ENCODE assay signal across 8 cellular contexts in genomic region chr10:114631678-114632417, GRCh38. TPM values are rescaled to one million over a fixed set of nuclear protein-coding genes. Genes with fewer than 3 reads are reported as not detected.
DNase-seq lines count a peak whose midpoint lies in the region; ATAC-seq and TF ChIP-seq lines count a peak whose summit lies in the region.

No MANE protein-coding gene starts in this region.

- no peaks in the 10 kb centered on the region for H3K36me3 ChIP-seq in thymus (ENCODE audit: control insufficient read depth, insufficient read depth)

- POLR2A ChIA-PET in CD4-positive, alpha-beta T cell (lab: Charles Lee), result interaction anchor here (0.7 kb wide), 1 partner anchor 106 kb away, joined by 4 read pairs; no protein-coding TSS in a partner anchor

- H3K36me3 Mint-ChIP-seq in CD4-positive, alpha-beta T cell (ENCODE audit: low read depth), result no peaks in the 10 kb centered on the region
- H3K36me3 Mint-ChIP-seq in endothelial cell (ENCODE audit: low read depth, unreplicated experiment), result no peaks in the 10 kb centered on the region

- intact Hi-C loops in CD4-positive, alpha-beta T cell (cut with DNase I, micrococcal nuclease), result loop anchor here in 1 of 2 experiments (2.0 kb wide), 1 partner anchor 27 kb away; no protein-coding TSS in a partner anchor

- H3K4me3 ChIP-seq in thymus (ENCODE audit: low read length), result peak overlapping the region; percentile 44

- no peak overlapping the region for H3K27ac Mint-ChIP-seq in CD4-positive, alpha-beta T cell
- H3K27ac Mint-ChIP-seq in endothelial cell (ENCODE audit: unreplicated experiment), result peak overlapping the region; percentile 1

- peaks cover 7% of the 10 kb centered on the region for H3K4me1 ChIP-seq in thymus (ENCODE audit: control insufficient read depth, insufficient read depth, low read length)

- DNase-seq in CD4-positive, alpha-beta T cell, result peak in 4 of 10 experiments; percentile 0 to 18 (median 4)
- DNase-seq in activated CD4-positive, alpha-beta T cell treated with anti-CD3 and anti-CD28 coated beads for 48 hours, result peak; percentile 27
- DNase-seq in endothelial cell (ENCODE audit: low spot score) (peak; percentile 43), mucosa of gallbladder (ENCODE audit: low spot score) (peak; percentile 84), HuH-7.5 (ENCODE audit: low spot score) (no peak)

- no peak overlapping the region for H3K27ac ChIP-seq in CD4-positive, alpha-beta T cell (ENCODE audit: low read depth, low read length)
- no peak overlapping the region for H3K27ac ChIP-seq in thymus (ENCODE audit: low read depth)

- ATAC-seq in CD4-positive, alpha-beta T cell (ENCODE audit: poor library complexity), result peak; percentile 72
- peak; percentile 64 for ATAC-seq in GM19372 (IDR thresholded peaks at IDR 0.05; ENCODE audit: low read depth, unreplicated experiment)
- peak; percentile 65 for ATAC-seq in HG03442 (IDR thresholded peaks at IDR 0.05; ENCODE audit: unreplicated experiment)

- H3K27me3 ChIP-seq in CD4-positive, alpha-beta T cell (ENCODE audit: control insufficient read depth, insufficient read depth, low read length), result peaks cover 29% of the 10 kb centered on the region
- H3K27me3 ChIP-seq in thymus (ENCODE audit: control insufficient read depth, insufficient read depth), result no peaks in the 10 kb centered on the region

- CTCF ChIA-PET in CD4-positive, alpha-beta T cell (lab: Charles Lee), result no interaction called here

- WGBS in thymus, result 4% methylated on average over 53 of the region's 53 CpGs

- TF ChIP-seq CTCF in CD4-positive, alpha-beta T cell (IDR thresholded peaks at IDR 0.05), result no peak
- no peak for TF ChIP-seq CTCF in endothelial cell (IDR thresholded peaks at IDR 0.05; ENCODE audit: unreplicated experiment)

- no peaks in the 10 kb centered on the region for H3K9me3 Mint-ChIP-seq in CD4-positive, alpha-beta T cell
- no peaks in the 10 kb centered on the region for H3K9me3 Mint-ChIP-seq in endothelial cell (ENCODE audit: unreplicated experiment)

- peak overlapping the region; percentile 87 for H3K4me3 Mint-ChIP-seq in CD4-positive, alpha-beta T cell
- H3K4me3 Mint-ChIP-seq in endothelial cell (ENCODE audit: unreplicated experiment), result peak overlapping the region; percentile 92

- peaks cover 25% of the 10 kb centered on the region for H3K4me1 Mint-ChIP-seq in CD4-positive, alpha-beta T cell (ENCODE audit: low read depth)
- H3K4me1 Mint-ChIP-seq in endothelial cell (ENCODE audit: unreplicated experiment), result peaks cover 4% of the 10 kb centered on the region

- H3K27me3 Mint-ChIP-seq in CD4-positive, alpha-beta T cell, result peaks cover 61% of the 10 kb centered on the region
- peaks cover 5% of the 10 kb centered on the region for H3K27me3 Mint-ChIP-seq in endothelial cell (ENCODE audit: unreplicated experiment)

- no peaks in the 10 kb centered on the region for H3K9me3 ChIP-seq in CD4-positive, alpha-beta T cell (ENCODE audit: control insufficient read depth, low read length)
- no peaks in the 10 kb centered on the region for H3K9me3 ChIP-seq in thymus (ENCODE audit: control insufficient read depth)

RNA-seq across cellular contexts. Expression of gene ABLIM1, which starts 26.2 kb away (rescaled TPM):
- 100 to 1,000 TPM; 217 to 224 TPM for total RNA-seq in CD4-positive, alpha-beta T cell
- total RNA-seq in endothelial cell (ENCODE audit: unreplicated experiment), result 55.9 TPM
- total RNA-seq in mucosa of gallbladder, result 103 TPM
- 49.1 TPM for polyA plus RNA-seq in thymus
